In the genomic region with DNA sequence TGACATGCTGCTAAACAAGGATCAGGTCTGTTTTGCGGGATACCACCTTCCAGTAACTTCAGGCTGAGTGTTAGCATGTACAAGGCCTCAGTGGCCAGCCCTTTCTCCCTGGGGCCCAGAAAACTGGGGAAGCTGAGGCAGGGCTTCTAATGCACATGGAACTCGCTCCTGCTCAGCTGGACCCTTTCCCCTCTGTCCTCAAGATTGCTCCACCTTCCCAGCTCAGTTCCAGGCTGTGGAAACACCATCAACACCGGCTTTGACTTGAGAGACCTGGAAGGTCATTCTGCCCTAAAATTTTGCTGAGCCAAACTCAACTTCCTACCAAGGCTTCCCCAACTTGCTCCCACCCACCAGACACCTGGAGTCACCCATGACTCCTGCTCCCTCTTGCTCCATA, we compare ENCODE assay signal across 25 cellular contexts. TPM values are rescaled to one million over a fixed set of nuclear protein-coding genes. Genes with fewer than 3 reads are reported as not detected.
A peak's percentile ranks its signal among the peaks of the same experiment; 100 is the strongest.
DNase-seq lines count a peak whose midpoint lies in the region; TF ChIP-seq lines count a peak whose summit lies in the region.
"Had no signal": no experiment of that assay in that cellular context is flagged by ENCODE, and none has a peak within 500 bp of the region (broad histone marks: within the 10 kb centered on the region; RNA-seq: fewer than 3 reads in every experiment).

No MANE protein-coding gene starts in this region.

- POLR2A ChIA-PET in activated CD4-positive, alpha-beta memory T cell treated with anti-CD3 and anti-CD28 coated beads, Interleukin-2, amount 10 ng/mL, durations not matched to agents 7 days and 5 days (lab: Charles Lee), result no interaction called here

- CTCF ChIA-PET in activated CD4-positive, alpha-beta memory T cell treated with anti-CD3 and anti-CD28 coated beads, Interleukin-2, amount 10 ng/mL, durations not matched to agents 7 days and 5 days (lab: Charles Lee), result interaction anchor here (1.4 to 1.8 kb wide), 2 partner anchors 261 to 331 kb away, joined by 3 read pairs; no protein-coding TSS in a partner anchor

- no peak for TF ChIP-seq POLR2A in testis (IDR thresholded peaks at IDR 0.05)

- H3K36me3 Mint-ChIP-seq in neural crest cell (ENCODE audit: low read depth), result no peaks in the 10 kb centered on the region
- H3K36me3 Mint-ChIP-seq in activated CD4-positive, alpha-beta memory T cell treated with anti-CD3 and anti-CD28 coated beads, Interleukin-2, amount 10 ng/mL, durations not matched to agents 7 days and 5 days (ENCODE audit: low read depth), result no peaks in the 10 kb centered on the region

- no peaks in the 10 kb centered on the region for H3K9me3 Mint-ChIP-seq in neural crest cell
- H3K9me3 Mint-ChIP-seq in activated CD4-positive, alpha-beta memory T cell treated with anti-CD3 and anti-CD28 coated beads, Interleukin-2, amount 10 ng/mL, durations not matched to agents 7 days and 5 days, result no peaks in the 10 kb centered on the region

- H3K4me1 ChIP-seq in testis, result peaks cover 6% of the 10 kb centered on the region
- H3K4me1 ChIP-seq in osteoblast (ENCODE audit: insufficient read depth, low read length), result peaks cover 12% of the 10 kb centered on the region
- H3K4me1 ChIP-seq: BE2C had no signal

- H3K27ac ChIP-seq in coronary artery (no peak overlapping the region), testis (no peak overlapping the region), osteoblast (ENCODE audit: low read depth, low read length) (no peak overlapping the region)
- H3K27ac ChIP-seq: HL-60, RWPE1 had no signal

- peak overlapping the region; percentile 25 for H3K27ac Mint-ChIP-seq in neural crest cell (ENCODE audit: unreplicated experiment)
- no peak overlapping the region for H3K27ac Mint-ChIP-seq in activated CD4-positive, alpha-beta memory T cell treated with anti-CD3 and anti-CD28 coated beads, Interleukin-2, amount 10 ng/mL, durations not matched to agents 7 days and 5 days

- peaks cover 3% of the 10 kb centered on the region for H3K27me3 Mint-ChIP-seq in neural crest cell (ENCODE audit: low read depth)
- H3K27me3 Mint-ChIP-seq in activated CD4-positive, alpha-beta memory T cell treated with anti-CD3 and anti-CD28 coated beads, Interleukin-2, amount 10 ng/mL, durations not matched to agents 7 days and 5 days, result peaks cover 8% of the 10 kb centered on the region

- H3K79me2 ChIP-seq in osteoblast (ENCODE audit: insufficient read depth, low read length), result peaks cover 9% of the 10 kb centered on the region

- no peak overlapping the region for H2AFZ ChIP-seq in osteoblast (ENCODE audit: low read length)

- H3K4me3 Mint-ChIP-seq in neural crest cell, result peak overlapping the region; percentile 33
- H3K4me3 Mint-ChIP-seq in activated CD4-positive, alpha-beta memory T cell treated with anti-CD3 and anti-CD28 coated beads, Interleukin-2, amount 10 ng/mL, durations not matched to agents 7 days and 5 days, result no peak overlapping the region

- H3K27me3 ChIP-seq in testis, result no peaks in the 10 kb centered on the region
- H3K27me3 ChIP-seq in osteoblast (ENCODE audit: insufficient read depth, low read length), result peaks cover 5% of the 10 kb centered on the region
- H3K27me3 ChIP-seq: BE2C had no signal

- H4K20me1 ChIP-seq in osteoblast (ENCODE audit: insufficient read depth, low read length), result peaks cover 1% of the 10 kb centered on the region

- H3K4me2 ChIP-seq in osteoblast (ENCODE audit: insufficient read depth, low read length), result no peak overlapping the region

- WGBS in testis, 2 donors, result 83 to 89% methylated on average over 3 of the region's 3 CpGs

- intact Hi-C loops in testis (cut with DNase I; ENCODE audit: low total_unique reads), result no loop called here

- H3K4me3 ChIP-seq in coronary artery (no peak overlapping the region), testis (no peak overlapping the region), osteoblast (ENCODE audit: insufficient read depth, low read length) (no peak overlapping the region)

- no peaks in the 10 kb centered on the region for H3K9me3 ChIP-seq in testis
- H3K9me3 ChIP-seq in osteoblast (ENCODE audit: low read depth, low read length), result no peaks in the 10 kb centered on the region
- H3K9me3 ChIP-seq: BE2C had no signal

- DNase-seq in activated effector memory CD4-positive, alpha-beta T cell treated with anti-CD3 and anti-CD28 coated beads, Interleukin-2, amount 50 U/mL, for 16 hours, result peak; percentile 19
- DNase-seq in activated effector memory CD4-positive, alpha-beta T cell treated with Interleukin-2 at 50 U/mL for 16 hours, result no peak
- peak; percentile 38 for DNase-seq in coronary artery (ENCODE audit: low spot score)
- DNase-seq in neural crest cell (ENCODE audit: low read depth, low spot score), result no peak
- DNase-seq in testis, result peak; percentile 2
- no peak for DNase-seq in osteoblast (ENCODE audit: insufficient read length, low spot score, missing footprints)
- DNase-seq in activated CD4-positive, alpha-beta memory T cell treated with anti-CD3 and anti-CD28 coated beads, Interleukin-2, amount 10 ng/mL, durations not matched to agents 7 days and 5 days, result no peak
- DNase-seq in occipital lobe (lab: John Stamatoyannopoulos, UW), result no peak
- DNase-seq: 8988T, ACHN, BE2C, Calu3, DMS79 treated with DMSO at 0.1 percent for 48 hours, GF-D8, NCI-H1048, NCI-H1417 treated with DMSO at 0.1 percent for 48 hours, NCI-H1694 treated with DMSO at 0.1 percent for 48 hours, NCI-H2081, NCI-H2227 treated with DMSO at 0.1 percent for 48 hours, NCI-H526 treated with DMSO at 0.1 percent for 48 hours, SHP77 treated with DMSO at 0.1 percent for 48 hours had no signal

- TF ChIP-seq CTCF in coronary artery (IDR thresholded peaks at IDR 0.05) (no peak), neural crest cell (conservative IDR thresholded peaks at IDR 0.05) (no peak), testis (IDR thresholded peaks at IDR 0.05) (no peak), osteoblast (IDR thresholded peaks at IDR 0.05; ENCODE audit: extremely low read depth, low read depth, low read length) (no peak)

- H3K36me3 ChIP-seq in testis (ENCODE audit: low read depth, missing control alignments) (no peaks in the 10 kb centered on the region), osteoblast (ENCODE audit: insufficient read depth, low read length) (no peaks in the 10 kb centered on the region)
- H3K36me3 ChIP-seq: BE2C had no signal

- H3K4me1 Mint-ChIP-seq in neural crest cell, result peaks cover 29% of the 10 kb centered on the region
- peaks cover 19% of the 10 kb centered on the region for H3K4me1 Mint-ChIP-seq in activated CD4-positive, alpha-beta memory T cell treated with anti-CD3 and anti-CD28 coated beads, Interleukin-2, amount 10 ng/mL, durations not matched to agents 7 days and 5 days

RNA-seq across cellular contexts. Expression of a gene that starts 4.2 kb away (rescaled TPM):
- total RNA-seq in neural crest cell (43.2 and 44.2 TPM in 2 replicates), testis (10 to 100 TPM; 80.0 to 83.6 TPM), osteoblast (35.4 and 39.1 TPM in 2 replicates), occipital lobe (67.7 TPM)
- polyA plus RNA-seq in testis (ENCODE audit: insufficient read depth, low read depth, low replicate concordance), result 76.9 TPM
- total RNA-seq in activated CD4-positive, alpha-beta memory T cell treated with anti-CD3 and anti-CD28 coated beads, Interleukin-2, amount 10 ng/mL, durations not matched to agents 7 days and 5 days, result 10 to 100 TPM; 37.7 to 39.4 TPM

RNA-seq across cellular contexts. Expression of a gene that starts 10.8 kb away (rescaled TPM):
- total RNA-seq in neural crest cell (113 and 119 TPM in 2 replicates), testis (1 to 10 TPM; 6.2 to 8.7 TPM), osteoblast (not detected in 2 replicates), occipital lobe (251 TPM)
- 6.1 TPM for polyA plus RNA-seq in testis (ENCODE audit: insufficient read depth, low read depth, low replicate concordance)
- total RNA-seq in activated CD4-positive, alpha-beta memory T cell treated with anti-CD3 and anti-CD28 coated beads, Interleukin-2, amount 10 ng/mL, durations not matched to agents 7 days and 5 days, result not detected
- total RNA-seq: Calu3, H4, NCI-H460 had no signal

Comparison
In these comparisons a context has a peak if more than half of its experiments do, and no peak if none do; other contexts are left out.
1. DNase-seq: peak in activated effector memory CD4-positive, alpha-beta T cell treated with anti-CD3 and anti-CD28 coated beads, Interleukin-2, amount 50 U/mL, for 16 hours (single experiment), coronary artery (single experiment) and testis (single experiment); none in activated effector memory CD4-positive, alpha-beta T cell treated with Interleukin-2 at 50 U/mL for 16 hours (single experiment), neural crest cell (single experiment), osteoblast (single experiment), activated CD4-positive, alpha-beta memory T cell treated with anti-CD3 and anti-CD28 coated beads, Interleukin-2, amount 10 ng/mL, durations not matched to agents 7 days and 5 days (single experiment) and occipital lobe (single experiment).
2. RNA of a gene that starts 10.8 kb away (total RNA-seq): 251 TPM in occipital lobe (single experiment) and 113 to 119 TPM in neural crest cell; 6.2 to 8.7 TPM in testis, not detected in osteoblast and not detected in activated CD4-positive, alpha-beta memory T cell treated with anti-CD3 and anti-CD28 coated beads, Interleukin-2, amount 10 ng/mL, durations not matched to agents 7 days and 5 days; every median in the first group is over 10 times any median in the second.